8 cellular contexts compared by ENCODE assay signal in genomic region chr19:47765522-47766358, GRCh38. TPM values are rescaled to one million over a fixed set of nuclear protein-coding genes. Genes with fewer than 3 reads are reported as not detected.
A peak's percentile ranks its signal among the peaks of the same experiment; 100 is the strongest.
DNase-seq lines count a peak whose midpoint lies in the region; ATAC-seq, FAIRE-seq and TF ChIP-seq lines count a peak whose summit lies in the region.

No MANE protein-coding gene starts in this region.

- H3K27me3 ChIP-seq in pancreas: no peaks in the 10 kb centered on the region

- WGBS in pancreas, 2 donors: 24% methylated on average over 19 of the region's 19 CpGs

- ATAC-seq in pancreas: peak in 3 of 4 donors; percentile 65 to 77 (median 67)

- H3K36me3 ChIP-seq in pancreas: no peaks in the 10 kb centered on the region

- intact Hi-C loops in pancreas (cut with DNase I): loop anchor here in 1 of 3 donors (2.0 kb wide), 1 partner anchor 21 kb away; no protein-coding TSS in a partner anchor

- H3K4me1 ChIP-seq in pancreas: no peaks in the 10 kb centered on the region

- TF ChIP-seq CTCF in fibroblast of the aortic adventitia (IDR thresholded peaks at IDR 0.05; ENCODE audit: insufficient read depth, low read length) (peak; percentile 80), pancreas (IDR thresholded peaks at IDR 0.05) (peak; percentile 33 to 72 (median 66))

- H3K27ac ChIP-seq in pancreas: no peak overlapping the region

- H3K9me3 ChIP-seq in pancreas: no peaks in the 10 kb centered on the region

- FAIRE-seq in pancreas (lab: Jason Lieb, UNC): no peak

- no peak overlapping the region for H3K4me3 ChIP-seq in fibroblast of the aortic adventitia (ENCODE audit: low read depth, low read length)
- no peak overlapping the region for H3K4me3 ChIP-seq in pancreas

- DNase-seq in activated T-cell treated with anti-CD3 and anti-CD28 coated beads for 1 hour (ENCODE audit: low read depth) (peak; percentile 33), activated T-cell treated with anti-CD3 and anti-CD28 coated beads for 4 hours (no peak), NCI-H2107 (lab: John Stamatoyannopoulos, UW) (peak; percentile 39), fibroblast of the aortic adventitia (ENCODE audit: low read depth) (peak; percentile 55), pancreas (peak in 4 of 6 donors; percentile 65 to 87 (median 78)), HK-2 (ENCODE audit: unreplicated experiment) (no peak), epidermal melanocyte (ENCODE audit: insufficient read length, low spot score) (no peak)
- peak; percentile 54 for DNase-seq in activated T-cell treated with anti-CD3 and anti-CD28 coated beads, Interleukin-2, amount 50 U/mL, for 1 hour

RNA-seq across cellular contexts. Expression of gene SELENOW, which starts 12.8 kb away (rescaled TPM):
- 62.9 and 154 TPM in 2 replicates for total RNA-seq in fibroblast of the aortic adventitia (ENCODE audit: low replicate concordance)
- total RNA-seq in pancreas: 100 to 1,000 TPM in 1 of 6 donors, 10 to 100 TPM in 5; 55.4 to 139 (median 76.3) TPM
- 100 to 1,000 TPM; 286 to 291 TPM for polyA plus RNA-seq in pancreas

RNA-seq across cellular contexts. Expression of gene NOP53, which starts 20.4 kb away (rescaled TPM):
- total RNA-seq in fibroblast of the aortic adventitia (ENCODE audit: low replicate concordance) (105 and 151 TPM in 2 replicates), pancreas (100 to 1,000 TPM; 297 to 510 (median 392) TPM)
- polyA plus RNA-seq in pancreas: 100 to 1,000 TPM; 304 to 576 TPM

RNA-seq across cellular contexts. Expression of gene TPRX1, which starts 38.6 kb away (rescaled TPM):
- total RNA-seq in fibroblast of the aortic adventitia (ENCODE audit: low replicate concordance) (not detected in 2 replicates), pancreas (not detected)
- not detected for polyA plus RNA-seq in pancreas

RNA-seq across cellular contexts. Expression of gene EHD2, which starts 52.5 kb away (rescaled TPM):
- total RNA-seq in fibroblast of the aortic adventitia (ENCODE audit: low replicate concordance): 70.4 and 110 TPM in 2 replicates
- total RNA-seq in pancreas: 10 to 100 TPM; 14.8 to 28.3 (median 21.6) TPM
- polyA plus RNA-seq in pancreas: 10 to 100 TPM; 13.4 to 17.9 TPM

RNA-seq across cellular contexts. Expression of gene CRX, which starts 56.0 kb away (rescaled TPM):
- total RNA-seq in fibroblast of the aortic adventitia (ENCODE audit: low replicate concordance) (not detected in 2 replicates), pancreas (not detected)
- not detected for polyA plus RNA-seq in pancreas

Comparison
In these comparisons a context has a peak if more than half of its experiments do, and no peak if none do; other contexts are left out.
1. DNase-seq: peak in activated T-cell treated with anti-CD3 and anti-CD28 coated beads for 1 hour (single experiment), NCI-H2107 (single experiment), activated T-cell treated with anti-CD3 and anti-CD28 coated beads, Interleukin-2, amount 50 U/mL, for 1 hour (single experiment), fibroblast of the aortic adventitia (single experiment) and pancreas (4 of 6); none in activated T-cell treated with anti-CD3 and anti-CD28 coated beads for 4 hours (single experiment), HK-2 (single experiment) and epidermal melanocyte (single experiment).